In genomic region chr7:6642861-6643640, GRCh38 we compare ENCODE assay signal across 29 cellular contexts.
"Had no signal": no experiment of that assay in that cellular context is flagged by ENCODE, and none has a peak within 500 bp of the region (broad histone marks: within the 10 kb centered on the region; RNA-seq: fewer than 3 reads in every experiment).

No MANE protein-coding gene starts in this region.

- DNase-seq: dermis blood vessel endothelial cell; effector memory CD4-positive, alpha-beta T cell; foreskin keratinocyte; heart right ventricle; hippocampal formation; kidney glomerular epithelial cell; left colon; left ventricle myocardium inferior; lower lobe of right lung; mucosa of descending colon; naive B cell; sigmoid colon; stimulated activated CD4-positive, alpha-beta T cell treated with anti-CD3 and anti-CD28 coated beads, Interleukin-2, amount 100 ng/mL, for 24 hours; stimulated activated CD4-positive, alpha-beta T cell treated with anti-CD3 and anti-CD28 coated beads, Interleukin-4, amount 100 ng/mL, for 24 hours; trophoblast cell had no signal

- H3K4me3 ChIP-seq: coronary artery, esophagus muscularis mucosa, gastroesophageal sphincter, heart right ventricle, left ventricle myocardium inferior, lower lobe of right lung, mucosa of descending colon, pancreas, sigmoid colon, suprapubic skin had no signal

- ATAC-seq: foreskin keratinocyte; gastroesophageal sphincter; heart right ventricle; left colon; lower lobe of right lung; mucosa of descending colon; natural killer cell treated with Interleukin-12 subunit alpha and Interleukin-12 subunit beta and Interleukin-15 and Interleukin-18, amount 100 ng/mL, for 72 hours; pancreas had no signal

- H3K4me1 ChIP-seq: foreskin keratinocyte had no signal

- H3K9me3 ChIP-seq: esophagus muscularis mucosa, gastroesophageal sphincter, heart right ventricle, left ventricle myocardium inferior, lower lobe of right lung, mucosa of descending colon, neutrophil, pancreas, sigmoid colon, suprapubic skin had no signal

- H3K27me3 ChIP-seq: esophagus muscularis mucosa, foreskin keratinocyte, gastroesophageal sphincter, heart right ventricle, neutrophil, pancreas, sigmoid colon, suprapubic skin had no signal

- H3K4me3 Mint-ChIP-seq: memory B cell; mesothelial cell of epicardium; naive B cell; natural killer cell treated with Interleukin-12 subunit alpha and Interleukin-12 subunit beta and Interleukin-15 and Interleukin-18, amount 100 ng/mL, for 72 hours; neural crest cell; stimulated activated memory B cell treated with anti-CD40 and anti-IgM and Interleukin-4, amounts not matched to agents 10 μg/mL and 1 μg/mL and 100 μg/mL, for 72 hours; stimulated activated naive CD8-positive, alpha-beta T cell treated with anti-CD3 and anti-CD28 coated beads, Interleukin-15, Interleukin-2, amounts not matched to agents 100 ng/mL and 50 ng/mL, for 24 hours had no signal

- H3K9me3 Mint-ChIP-seq: memory B cell; mesothelial cell of epicardium; naive B cell; natural killer cell treated with Interleukin-12 subunit alpha and Interleukin-12 subunit beta and Interleukin-15 and Interleukin-18, amount 100 ng/mL, for 72 hours; neural crest cell; stimulated activated naive CD8-positive, alpha-beta T cell treated with anti-CD3 and anti-CD28 coated beads, Interleukin-15, Interleukin-2, amounts not matched to agents 100 ng/mL and 50 ng/mL, for 24 hours had no signal

- H3K27ac Mint-ChIP-seq: mesothelial cell of epicardium; natural killer cell treated with Interleukin-12 subunit alpha and Interleukin-12 subunit beta and Interleukin-15 and Interleukin-18, amount 100 ng/mL, for 72 hours; stimulated activated naive CD8-positive, alpha-beta T cell treated with anti-CD3 and anti-CD28 coated beads, Interleukin-15, Interleukin-2, amounts not matched to agents 100 ng/mL and 50 ng/mL, for 24 hours had no signal

- FAIRE-seq: endothelial cell of umbilical vein, islet of Langerhans, pancreas had no signal

- H3K27ac ChIP-seq: coronary artery, esophagus muscularis mucosa, foreskin keratinocyte, gastroesophageal sphincter, heart right ventricle, left ventricle myocardium inferior, lower lobe of right lung, neutrophil, pancreas, sigmoid colon, suprapubic skin had no signal
